ENCODE assay signal across 8 cellular contexts in the genomic region with DNA sequence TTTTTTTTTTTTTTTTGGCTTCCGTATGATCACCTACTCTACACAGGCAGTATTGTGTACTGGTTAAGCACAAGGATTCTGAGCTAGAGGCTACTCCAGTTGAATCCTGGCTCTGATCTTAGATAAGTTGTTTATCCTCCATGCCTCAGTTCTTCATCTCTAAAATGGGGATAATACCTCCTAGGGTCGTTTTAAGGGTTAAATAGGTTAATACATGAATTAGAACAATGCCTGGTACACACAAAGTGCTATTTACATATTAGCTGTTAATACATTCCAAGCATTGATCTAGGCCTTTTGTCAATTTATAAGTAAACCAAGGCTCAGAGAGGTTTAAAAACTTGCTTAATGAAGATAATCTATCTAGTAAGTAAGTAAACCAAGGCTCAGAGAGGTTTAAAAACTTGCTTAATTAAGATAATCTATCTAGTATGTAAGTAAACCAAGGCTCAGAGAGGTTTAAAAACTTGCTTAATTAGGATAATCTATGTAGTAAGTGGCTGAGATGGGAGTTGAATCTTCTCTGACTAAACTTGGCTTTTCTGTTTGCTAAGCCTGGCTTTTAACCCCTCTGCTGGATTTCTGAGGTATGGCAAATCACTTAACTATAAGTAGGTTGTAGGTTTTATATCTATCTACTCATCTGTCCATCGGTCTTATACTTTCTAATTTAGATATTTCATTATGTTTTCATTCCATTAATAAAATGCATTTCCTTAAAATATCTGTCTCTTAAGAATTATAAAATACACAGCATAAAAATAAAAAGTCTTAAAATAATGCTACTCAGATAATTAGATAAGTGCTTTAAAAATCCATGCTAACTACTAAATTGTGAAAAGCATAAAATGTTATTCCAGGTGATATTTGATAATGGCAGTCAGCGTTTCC. TPM values are rescaled to one million over a fixed set of nuclear protein-coding genes. Genes with fewer than 3 reads are reported as not detected.
DNase-seq lines count a peak whose midpoint lies in the region; ATAC-seq and TF ChIP-seq lines count a peak whose summit lies in the region.

No MANE protein-coding gene starts in this region.

- peaks cover 84% of the 10 kb centered on the region for H3K79me2 ChIP-seq in OCI-LY3 (ENCODE audit: low read length)

- H3K27me3 ChIP-seq in OCI-LY3 (ENCODE audit: low read depth, low read length) (no peaks in the 10 kb centered on the region), MG63 (no peaks in the 10 kb centered on the region)
- no peaks in the 10 kb centered on the region for H3K27me3 ChIP-seq in effector memory CD4-positive, alpha-beta T cell (replicated peaks; ENCODE audit: control insufficient read depth, insufficient read depth, low read length, poor library complexity, severe bottlenecking)

- H4K20me1 ChIP-seq in OCI-LY3 (ENCODE audit: insufficient read depth, low read length): peaks cover 6% of the 10 kb centered on the region; the same call in 1 of the 2 replicates

- H3K36me3 ChIP-seq in OCI-LY3 (replicated peaks; ENCODE audit: low read depth, low read length): peaks cover 5% of the 10 kb centered on the region
- H3K36me3 ChIP-seq in MG63: no peaks in the 10 kb centered on the region
- no peaks in the 10 kb centered on the region for H3K36me3 ChIP-seq in effector memory CD4-positive, alpha-beta T cell (ENCODE audit: control insufficient read depth, insufficient read depth, low read length)

- no peak overlapping the region for H2AFZ ChIP-seq in OCI-LY3 (ENCODE audit: low read depth, low read length)

- H3K4me3 ChIP-seq in OCI-LY3 (ENCODE audit: low read length): peak overlapping the region; percentile 67
- no peak overlapping the region for H3K4me3 ChIP-seq in fibroblast of the aortic adventitia (ENCODE audit: low read depth, low read length)
- no peak overlapping the region for H3K4me3 ChIP-seq in MG63
- no peak overlapping the region for H3K4me3 ChIP-seq in effector memory CD4-positive, alpha-beta T cell (ENCODE audit: insufficient read depth, low read depth, low read length, poor library complexity, severe bottlenecking)

- H3K27ac ChIP-seq in OCI-LY3 (ENCODE audit: low read length): peak overlapping the region; percentile 94
- no peak overlapping the region for H3K27ac ChIP-seq in effector memory CD4-positive, alpha-beta T cell (ENCODE audit: insufficient read depth, low read length, poor library complexity, severe bottlenecking)

- TF ChIP-seq CTCF in OCI-LY3 (IDR thresholded peaks at IDR 0.05; ENCODE audit: low read depth, low read length): peak; percentile 66
- TF ChIP-seq CTCF in fibroblast of the aortic adventitia (IDR thresholded peaks at IDR 0.05; ENCODE audit: insufficient read depth, low read length): peak; percentile 64

- H3K4me2 ChIP-seq in OCI-LY3 (ENCODE audit: low read length): peak overlapping the region; percentile 87

- H3K4me1 ChIP-seq in OCI-LY3 (ENCODE audit: low read length): peaks cover 77% of the 10 kb centered on the region
- peaks cover 33% of the 10 kb centered on the region for H3K4me1 ChIP-seq in effector memory CD4-positive, alpha-beta T cell (ENCODE audit: control insufficient read depth, insufficient read depth, low read length, poor library complexity, severe bottlenecking)

- DNase-seq in AG20443 (ENCODE audit: low spot score): peak; percentile 29
- peak; percentile 61 for DNase-seq in fibroblast of the aortic adventitia (ENCODE audit: low read depth)
- no peak for DNase-seq in MG63
- no peak for DNase-seq in occipital lobe (lab: John Stamatoyannopoulos, UW)
- no peak for DNase-seq in effector memory CD4-positive, alpha-beta T cell

- H3K9me3 ChIP-seq in OCI-LY3 (ENCODE audit: insufficient read depth, low read length) (no peaks in the 10 kb centered on the region), MG63 (no peaks in the 10 kb centered on the region)
- H3K9me3 ChIP-seq in effector memory CD4-positive, alpha-beta T cell (ENCODE audit: control insufficient read depth, low read length): no peaks in the 10 kb centered on the region

- H3K9ac ChIP-seq in OCI-LY3 (ENCODE audit: low read length): peak overlapping the region; percentile 97

- peak; percentile 11 for ATAC-seq in GM18868 (IDR thresholded peaks at IDR 0.05; ENCODE audit: unreplicated experiment)
- peak; percentile 0 for ATAC-seq in HG03060 (IDR thresholded peaks at IDR 0.05; ENCODE audit: low read depth, unreplicated experiment)

RNA-seq across cellular contexts. Expression of a gene that starts 59.2 kb away (rescaled TPM):
- 16.4 and 22.7 TPM in 2 replicates for total RNA-seq in fibroblast of the aortic adventitia (ENCODE audit: low replicate concordance)
- total RNA-seq in MG63 (2014; rRNA removed; shearing (Covaris generic); ENCODE audit: low replicate concordance): 13.7 and 14.4 TPM in 2 replicates
- total RNA-seq in occipital lobe: 72.4 TPM

Comparison
In these comparisons a context has a peak if more than half of its experiments do, and no peak if none do; other contexts are left out.
1. DNase-seq: peak in AG20443 (single experiment) and fibroblast of the aortic adventitia (single experiment); none in MG63 (single experiment), occipital lobe (single experiment) and effector memory CD4-positive, alpha-beta T cell (0 of 3).